Comparison of ENCODE assay signal across 1 cellular context in the genomic region with DNA sequence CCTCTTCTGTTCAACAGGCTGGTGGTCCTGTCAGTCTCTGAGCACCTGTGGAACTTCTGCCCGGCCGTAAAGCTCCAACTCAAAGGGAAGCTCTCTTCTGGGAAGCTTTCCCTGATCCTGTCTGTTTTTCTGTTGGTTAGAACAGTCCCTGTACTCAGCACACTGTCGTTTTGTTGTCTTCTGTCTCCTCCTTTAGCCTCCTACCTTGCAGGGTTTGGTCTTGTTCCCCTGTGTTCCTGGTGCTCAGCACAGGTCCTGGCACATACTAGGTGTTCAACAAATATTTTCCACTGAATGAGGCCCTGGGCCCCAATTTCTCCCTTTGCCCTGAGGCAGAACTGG.
TF ChIP-seq lines count a peak whose summit lies in the region.

No MANE protein-coding gene starts in this region.

TF ChIP-seq in liver, 16 proteins besides CTCF, POLR2A, EP300 and RAD21 (continued from another document):
- TF ChIP-seq ZBTB33 (IDR thresholded peaks at IDR 0.05) = no peak
- TF ChIP-seq MAX (IDR thresholded peaks at IDR 0.05) = no peak
